Comparison of ENCODE assay signal across 9 cellular contexts in the genomic region with DNA sequence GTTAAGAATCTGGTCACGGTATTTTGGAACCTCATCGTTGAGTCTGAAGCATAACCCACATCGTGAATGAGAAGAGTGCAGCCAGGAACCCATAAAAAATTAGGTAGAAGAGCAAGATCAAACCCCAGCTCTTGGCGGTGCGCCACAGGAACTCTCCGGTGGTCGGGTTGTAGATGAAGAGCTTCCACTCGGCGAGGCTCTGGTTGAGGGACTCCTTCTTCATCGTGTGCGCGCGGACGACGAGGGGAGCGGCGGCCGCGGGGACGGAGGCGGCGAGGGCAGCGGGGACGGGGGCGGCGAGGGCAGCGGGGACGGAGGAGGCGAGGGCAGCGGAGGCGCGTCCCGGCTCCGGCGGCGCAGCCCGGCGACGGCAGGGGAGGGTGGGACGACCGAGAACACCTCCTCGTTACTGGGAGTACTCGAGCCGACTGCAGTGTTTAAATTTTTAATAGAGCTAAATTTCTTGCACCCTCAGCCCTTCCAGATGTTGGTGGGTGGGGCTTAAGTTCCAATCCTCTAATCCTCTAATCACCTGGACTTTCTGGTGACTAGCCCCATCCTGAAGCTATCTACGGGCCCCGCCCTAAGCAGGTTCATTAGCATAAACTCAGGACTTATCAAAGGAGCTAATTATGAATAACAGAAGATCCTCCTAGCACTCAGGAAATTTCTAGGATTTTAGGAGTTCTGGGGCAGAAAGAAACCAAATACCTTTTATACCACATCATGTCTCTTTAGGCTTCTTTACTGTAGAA. TPM values are rescaled to one million over a fixed set of nuclear protein-coding genes. Genes with fewer than 3 reads are reported as not detected.
DNase-seq lines count a peak whose midpoint lies in the region; ATAC-seq and TF ChIP-seq lines count a peak whose summit lies in the region.
"Had no signal": no experiment of that assay in that cellular context is flagged by ENCODE, and none has a peak within 500 bp of the region (broad histone marks: within the 10 kb centered on the region; RNA-seq: fewer than 3 reads in every experiment).

No MANE protein-coding gene starts in this region.

- H4K91ac ChIP-seq in mesenchymal stem cell (ENCODE audit: low read length): no peak overlapping the region

- H3K9me3 ChIP-seq in mesenchymal stem cell (ENCODE audit: control insufficient read depth, low read length): peaks cover 4% of the 10 kb centered on the region
- no peaks in the 10 kb centered on the region for H3K9me3 ChIP-seq in vagina

- DNase-seq in GM03348 (ENCODE audit: low spot score) (peak; percentile 36), OCI-M1 (lab: John Stamatoyannopoulos, UW) (peak; percentile 5), cardiac fibroblast (ENCODE audit: low read depth in 2 of 2) (no peak), mesenchymal stem cell (no peak), vagina (ENCODE audit: extremely low spot score in 2 of 2) (no peak), SIG-M5 treated with dmso at 0.1 percent for 504 hours (lab: John Stamatoyannopoulos, UW; ENCODE audit: unreplicated experiment) (no peak)

- intact Hi-C loops in vagina (cut with DNase I): no loop called here

- H3K4ac ChIP-seq in mesenchymal stem cell (ENCODE audit: low read depth in 1 of 2, low read length in 2 of 2): no peak overlapping the region

- peak overlapping the region; percentile 65 for H2AFZ ChIP-seq in mesenchymal stem cell (ENCODE audit: low read depth, low read length)

- H2BK120ac ChIP-seq in mesenchymal stem cell (ENCODE audit: low read depth, low read length): no peak overlapping the region

- peak overlapping the region; percentile 36 for H3K9ac ChIP-seq in mesenchymal stem cell (ENCODE audit: low read length)
- H3K9ac ChIP-seq: KMS-11 had no signal

- H3K36me3 ChIP-seq in mesenchymal stem cell (ENCODE audit: control insufficient read depth in 1 of 2, insufficient read depth in 2 of 2, low read depth in 1 of 2, low read length in 2 of 2) (no peaks in the 10 kb centered on the region), vagina (no peaks in the 10 kb centered on the region)

- H2BK12ac ChIP-seq in mesenchymal stem cell (ENCODE audit: low read length in 2 of 2): no peak overlapping the region

- H3K4me3 ChIP-seq in cardiac fibroblast (replicated peaks in 1 of 2; ENCODE audit: low read depth in 2 of 2, low read length in 2 of 2) (peak overlapping the region; percentile 25 to 35), mesenchymal stem cell (ENCODE audit: insufficient read depth in 1 of 2, low read depth in 1 of 2, low read length in 2 of 2) (peak overlapping the region; percentile 62 to 72), vagina (peak overlapping the region; percentile 38 to 44)

- H3K4me1 ChIP-seq in mesenchymal stem cell (ENCODE audit: control insufficient read depth, insufficient read depth, low read depth, low read length) (peaks cover 3% of the 10 kb centered on the region), vagina (no peaks in the 10 kb centered on the region)

- no peaks in the 10 kb centered on the region for H3K79me1 ChIP-seq in mesenchymal stem cell (replicated peaks; ENCODE audit: low read length, poor library complexity, severe bottlenecking)

- no peak overlapping the region for H4K8ac ChIP-seq in mesenchymal stem cell (ENCODE audit: low read length)

- H3K23ac ChIP-seq in mesenchymal stem cell (ENCODE audit: low read length in 2 of 2): peak overlapping the region in 1 of 2 experiments; percentile 61

- peaks cover 12 to 32% of the 10 kb centered on the region in 2 experiments for H3K27me3 ChIP-seq in mesenchymal stem cell (ENCODE audit: control insufficient read depth in 1 of 2, insufficient read depth in 1 of 2, low read length in 2 of 2)
- no peaks in the 10 kb centered on the region for H3K27me3 ChIP-seq in vagina

- no peak for TF ChIP-seq CTCF in cardiac fibroblast (IDR thresholded peaks at IDR 0.05; ENCODE audit: low read depth, low read length)
- no peak for TF ChIP-seq CTCF in vagina (IDR thresholded peaks at IDR 0.05)

- H3K18ac ChIP-seq in mesenchymal stem cell (ENCODE audit: low read depth in 1 of 2, low read length in 2 of 2): no peak overlapping the region

- H2AK5ac ChIP-seq in mesenchymal stem cell (ENCODE audit: low read length, severe bottlenecking): no peak overlapping the region

- H3K14ac ChIP-seq in mesenchymal stem cell (ENCODE audit: low read length in 2 of 2): peak overlapping the region in 1 of 2 experiments; percentile 49

- H2BK5ac ChIP-seq in mesenchymal stem cell (ENCODE audit: low read depth, low read length, poor library complexity, severe bottlenecking): no peak overlapping the region

- ATAC-seq in HG03097 (IDR thresholded peaks at IDR 0.05; ENCODE audit: low FRiP score, unreplicated experiment) (no peak), GM21381 (IDR thresholded peaks at IDR 0.05; ENCODE audit: unreplicated experiment) (no peak)

- H3K4me2 ChIP-seq in mesenchymal stem cell (ENCODE audit: low read length, poor library complexity, severe bottlenecking): peak overlapping the region; percentile 92
- H3K4me2 ChIP-seq: KMS-11 had no signal

- H3K27ac ChIP-seq in mesenchymal stem cell (ENCODE audit: low read length, poor library complexity, severe bottlenecking) (no peak overlapping the region), vagina (no peak overlapping the region)
- H3K27ac ChIP-seq: KMS-11 had no signal

- TF ChIP-seq POLR2A in vagina (IDR thresholded peaks at IDR 0.05): no peak

- WGBS in mesenchymal stem cell: 1% methylated on average over 28 of the region's 46 CpGs

- no peak overlapping the region for H2BK15ac ChIP-seq in mesenchymal stem cell (ENCODE audit: low read depth, poor library complexity, severe bottlenecking)

RNA-seq across cellular contexts. Expression of gene PAPOLG, which starts 20.4 kb away (rescaled TPM):
- 5.6 TPM for polyA plus RNA-seq in mesenchymal stem cell (2013, experiment 1 of 2)
- polyA plus RNA-seq in mesenchymal stem cell (2013, experiment 2 of 2): 5.3 TPM
- 14.7 TPM for total RNA-seq in vagina

Comparison
In these comparisons a context has a peak if more than half of its experiments do, and no peak if none do; other contexts are left out.
1. DNase-seq: peak in GM03348 (single experiment) and OCI-M1 (single experiment); none in cardiac fibroblast (0 of 2), mesenchymal stem cell (single experiment), vagina (0 of 2) and SIG-M5 treated with dmso at 0.1 percent for 504 hours (single experiment).
2. Peak in every context shown above with its lines, with median percentiles within 50 percentile points of each other: H3K4me3 ChIP-seq.